In genomic region chrX:10496345-10496965, GRCh38 we compare ENCODE assay signal across 13 cellular contexts.
DNase-seq lines count a peak whose midpoint lies in the region; ATAC-seq and TF ChIP-seq lines count a peak whose summit lies in the region.
"Had no signal": no experiment of that assay in that cellular context is flagged by ENCODE, and none has a peak within 500 bp of the region (broad histone marks: within the 10 kb centered on the region; RNA-seq: fewer than 3 reads in every experiment).

No MANE protein-coding gene starts in this region.

- H3K36me3 ChIP-seq in GM23248 (ENCODE audit: low read depth) (no peaks in the 10 kb centered on the region), adipocyte (ENCODE audit: control insufficient read depth, insufficient read depth, low read length, severe bottlenecking) (no peaks in the 10 kb centered on the region)
- H3K36me3 ChIP-seq: stomach had no signal

- TF ChIP-seq CTCF in retinal pigment epithelial cell (conservative IDR thresholded peaks at IDR 0.05; ENCODE audit: low read depth, low read length) (no peak), lower leg skin (IDR thresholded peaks at IDR 0.05) (no peak)

- H3F3A ChIP-seq in GM23248 (ENCODE audit: insufficient read depth), result peaks cover 16% of the 10 kb centered on the region

- H3K4me1 ChIP-seq in GM23248 (ENCODE audit: insufficient read depth) (peaks cover 12% of the 10 kb centered on the region), adipocyte (ENCODE audit: control insufficient read depth, insufficient read depth, low read length) (no peaks in the 10 kb centered on the region)
- H3K4me1 ChIP-seq: parathyroid adenoma, stomach had no signal

- no peak for TF ChIP-seq POLR2A in lower leg skin (IDR thresholded peaks at IDR 0.05)

- H3K4me2 ChIP-seq in GM23248 (ENCODE audit: unreplicated experiment), result no peak overlapping the region

- ATAC-seq in GM19455 (IDR thresholded peaks at IDR 0.05; ENCODE audit: unreplicated experiment), result no peak

- no peaks in the 10 kb centered on the region for H3K27me3 ChIP-seq in GM23248 (replicated peaks; ENCODE audit: insufficient read depth)
- H3K27me3 ChIP-seq in adipocyte (replicated peaks; ENCODE audit: control insufficient read depth, insufficient read depth, low read length), result no peaks in the 10 kb centered on the region
- H3K27me3 ChIP-seq: stomach had no signal

- H3K79me2 ChIP-seq in GM23248 (ENCODE audit: insufficient read depth), result no peaks in the 10 kb centered on the region
- H3K79me2 ChIP-seq: parathyroid adenoma had no signal

- H2AFZ ChIP-seq in GM23248, result no peak overlapping the region
- H2AFZ ChIP-seq: parathyroid adenoma had no signal

- H3K4me3 ChIP-seq in GM23248 (no peak overlapping the region), adipocyte (ENCODE audit: low read length) (no peak overlapping the region), retinal pigment epithelial cell (ENCODE audit: low read length) (no peak overlapping the region), lower leg skin (ENCODE audit: low read depth, poor library complexity, severe bottlenecking) (no peak overlapping the region)
- H3K4me3 ChIP-seq: stomach had no signal

- no peaks in the 10 kb centered on the region for H4K20me1 ChIP-seq in GM23248 (ENCODE audit: insufficient read depth)

- in situ Hi-C loops in GM23248 (cut with MboI), result loop anchor here (25.0 kb wide), 2 partner anchors 109 to 284 kb away; no protein-coding TSS in a partner anchor

- H3K9me3 ChIP-seq in GM23248 (ENCODE audit: low read depth) (no peaks in the 10 kb centered on the region), adipocyte (ENCODE audit: control insufficient read depth, low read length) (no peaks in the 10 kb centered on the region)
- H3K9me3 ChIP-seq: stomach had no signal

- H3K9ac ChIP-seq in GM23248, result 0 out of 2 replicates have a peak overlapping the region, but pooled peaks have one; percentile 24
- H3K9ac ChIP-seq in adipocyte (ENCODE audit: low read length), result no peak overlapping the region
- H3K9ac ChIP-seq: parathyroid adenoma had no signal

- no peaks in the 10 kb centered on the region for H3K9me2 ChIP-seq in GM23248 (ENCODE audit: insufficient read depth)

- intact Hi-C loops in lower leg skin (cut with DNase I; ENCODE audit: low total_unique reads), result no loop called here

- DNase-seq in GM23248 (peak; percentile 84), adipocyte (ENCODE audit: low read depth) (peak; percentile 69), glomerular endothelial cell (ENCODE audit: extremely low read depth, low read depth, low spot score) (peak; percentile 58), retinal pigment epithelial cell (ENCODE audit: low read depth) (peak; percentile 52), lower leg skin (ENCODE audit: low spot score in 2 of 2) (no peak), DMS114 treated with DMSO at 0.1 percent for 48 hours (lab: John Stamatoyannopoulos, UW; ENCODE audit: unreplicated experiment) (no peak), NCI-H187 treated with DMSO at 0.1 percent for 48 hours (lab: John Stamatoyannopoulos, UW) (no peak)
- DNase-seq: anterior cingulate cortex; stimulated activated CD4-positive, alpha-beta T cell treated with anti-CD3 and anti-CD28 coated beads, Interleukin-4, amount 100 ng/mL, for 1 hour; stomach had no signal

- H3K27ac ChIP-seq in GM23248, result peak overlapping the region; percentile 72
- H3K27ac ChIP-seq: parathyroid adenoma, RWPE1, stomach had no signal

Comparison
In these comparisons a context has a peak if more than half of its experiments do, and no peak if none do; other contexts are left out.
1. DNase-seq: peak in GM23248 (single experiment), adipocyte (single experiment), glomerular endothelial cell (single experiment) and retinal pigment epithelial cell (single experiment); none in lower leg skin (0 of 2), DMS114 treated with DMSO at 0.1 percent for 48 hours (single experiment) and NCI-H187 treated with DMSO at 0.1 percent for 48 hours (single experiment).